Comparison of ENCODE assay signal across 15 cellular contexts in the genomic region with DNA sequence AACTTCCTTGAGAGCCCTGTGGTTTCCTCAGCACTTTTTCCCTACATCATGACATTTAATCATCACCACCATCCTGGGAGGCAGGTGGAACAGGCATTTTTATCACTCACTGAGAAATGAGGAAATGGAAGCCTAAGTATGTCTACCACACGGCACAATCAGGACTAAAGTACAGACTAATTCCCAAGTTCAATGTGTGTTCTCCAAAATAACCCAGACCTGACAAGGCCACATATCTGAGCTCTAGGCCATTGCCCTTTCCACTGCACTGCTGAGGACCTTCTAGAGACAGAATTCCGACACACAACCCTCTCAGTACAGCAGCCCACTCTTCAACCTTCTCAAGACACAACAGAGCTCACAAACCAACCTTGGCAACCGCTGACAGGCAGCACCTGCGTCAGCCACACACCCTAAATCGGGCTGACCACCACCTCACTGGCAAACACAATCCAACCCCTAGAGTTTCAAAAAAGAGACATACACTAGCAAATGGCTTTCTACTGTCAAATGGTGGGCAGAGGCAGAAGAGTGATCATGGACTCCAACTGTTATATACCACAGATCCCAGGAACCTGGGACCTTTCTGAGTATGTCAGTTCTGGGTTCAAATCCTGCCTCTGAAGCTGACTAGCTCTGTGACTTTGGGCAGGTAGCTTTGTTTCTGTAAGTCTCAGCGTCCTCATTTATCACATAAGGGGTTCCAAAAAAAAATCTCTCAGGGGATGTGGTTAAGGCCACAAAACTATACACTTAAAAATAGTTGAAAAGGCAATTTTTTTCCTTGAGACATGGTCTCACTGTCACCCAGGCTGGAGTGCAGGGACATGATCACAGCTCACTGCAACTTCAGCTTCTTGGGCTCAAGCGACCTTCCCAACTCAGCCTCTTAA. TPM values are rescaled to one million over a fixed set of nuclear protein-coding genes. Genes with fewer than 3 reads are reported as not detected.
DNase-seq lines count a peak whose midpoint lies in the region; ATAC-seq and TF ChIP-seq lines count a peak whose summit lies in the region.
"Had no signal": no experiment of that assay in that cellular context is flagged by ENCODE, and none has a peak within 500 bp of the region (broad histone marks: within the 10 kb centered on the region; RNA-seq: fewer than 3 reads in every experiment).

No MANE protein-coding gene starts in this region.

- 67 to 79% (median 70%) methylated on average over 7 of the region's 7 CpGs for WGBS in spleen, 5 donors

- no peaks in the 10 kb centered on the region for H3K27me3 Mint-ChIP-seq in activated CD4-positive, alpha-beta T cell treated with anti-CD3 and anti-CD28 coated beads, Interleukin-2, amount 10 ng/mL, durations not matched to agents 7 days and 5 days
- H3K27me3 Mint-ChIP-seq in WTC11 (ENCODE audit: low read depth): no peaks in the 10 kb centered on the region

- CTCF ChIA-PET in activated CD4-positive, alpha-beta T cell treated with anti-CD3 and anti-CD28 coated beads, Interleukin-2, amount 10 ng/mL, durations not matched to agents 7 days and 5 days (lab: Charles Lee): interaction anchor here (1.6 to 1.7 kb wide), 2 partner anchors 15 to 19 kb away, joined by 6 to 7 read pairs; no protein-coding TSS in a partner anchor
- CTCF ChIA-PET in WTC11 (lab: Charles Lee): no interaction called here

- no peak overlapping the region for H3K4me3 ChIP-seq in spleen
- H3K4me3 ChIP-seq: coronary artery, SK-N-MC, upper lobe of left lung had no signal

- H3K36me3 Mint-ChIP-seq in activated CD4-positive, alpha-beta T cell treated with anti-CD3 and anti-CD28 coated beads, Interleukin-2, amount 10 ng/mL, durations not matched to agents 7 days and 5 days (ENCODE audit: low read depth): peaks cover 22% of the 10 kb centered on the region
- H3K36me3 Mint-ChIP-seq in WTC11: peaks cover 14% of the 10 kb centered on the region

- H3K36me3 ChIP-seq in spleen: no peaks in the 10 kb centered on the region
- H3K36me3 ChIP-seq: upper lobe of left lung had no signal

- peak overlapping the region; percentile 2 for H3K4me3 Mint-ChIP-seq in activated CD4-positive, alpha-beta T cell treated with anti-CD3 and anti-CD28 coated beads, Interleukin-2, amount 10 ng/mL, durations not matched to agents 7 days and 5 days
- no peak overlapping the region for H3K4me3 Mint-ChIP-seq in WTC11
- H3K4me3 Mint-ChIP-seq: activated T-cell treated with anti-CD3 and anti-CD28 coated beads, Interleukin-2, amount 50 U/mL, for 4 hours had no signal

- peak overlapping the region; percentile 42 for H3K27ac Mint-ChIP-seq in activated CD4-positive, alpha-beta T cell treated with anti-CD3 and anti-CD28 coated beads, Interleukin-2, amount 10 ng/mL, durations not matched to agents 7 days and 5 days
- H3K27ac Mint-ChIP-seq in WTC11: peak overlapping the region; percentile 22; the same call in 1 of the 2 replicates

- intact Hi-C loops in spleen (cut with DNase I; ENCODE audit: low total_unique reads): no loop called here

- ATAC-seq in HG02588 (IDR thresholded peaks at IDR 0.05; ENCODE audit: unreplicated experiment): peak; percentile 26
- no peak for ATAC-seq in WTC11
- ATAC-seq: activated T-cell treated with anti-CD3 and anti-CD28 coated beads, Interleukin-2, amount 50 U/mL, for 4 hours had no signal

- H3K4me1 ChIP-seq in spleen: peaks cover 30 to 99% (median 68%) of the 10 kb centered on the region in 6 donors

- no peaks in the 10 kb centered on the region for H3K9me3 ChIP-seq in spleen
- H3K9me3 ChIP-seq: upper lobe of left lung had no signal

- no peak for TF ChIP-seq CTCF in WTC11 (IDR thresholded peaks at IDR 0.05)
- TF ChIP-seq CTCF in spleen (IDR thresholded peaks at IDR 0.05 in 8 of 11, conservative IDR thresholded peaks at IDR 0.05 in 3 of 11): no peak

- no peaks in the 10 kb centered on the region for H3K27me3 ChIP-seq in spleen (replicated peaks in 1 of 7)
- H3K27me3 ChIP-seq: upper lobe of left lung had no signal

- POLR2A ChIA-PET in activated CD4-positive, alpha-beta T cell treated with anti-CD3 and anti-CD28 coated beads, Interleukin-2, amount 10 ng/mL, durations not matched to agents 7 days and 5 days (lab: Charles Lee): no interaction called here
- POLR2A ChIA-PET in WTC11 (lab: Charles Lee): no interaction called here

- H3K9me3 Mint-ChIP-seq in activated CD4-positive, alpha-beta T cell treated with anti-CD3 and anti-CD28 coated beads, Interleukin-2, amount 10 ng/mL, durations not matched to agents 7 days and 5 days: no peaks in the 10 kb centered on the region
- peaks cover 9% of the 10 kb centered on the region; the same call in 1 of the 2 replicates for H3K9me3 Mint-ChIP-seq in WTC11
- H3K9me3 Mint-ChIP-seq: activated T-cell treated with anti-CD3 and anti-CD28 coated beads, Interleukin-2, amount 50 U/mL, for 4 hours had no signal

- DNase-seq in activated CD4-positive, alpha-beta T cell treated with anti-CD3 and anti-CD28 coated beads, Interleukin-2, amount 10 ng/mL, durations not matched to agents 7 days and 5 days: no peak
- no peak for DNase-seq in activated CD4-positive, alpha-beta T cell treated with anti-CD3 and anti-CD28 coated beads for 4 hours
- no peak for DNase-seq in WTC11 (ENCODE audit: low spot score)
- DNase-seq in spleen: no peak
- no peak for DNase-seq in NCI-H2107 (lab: John Stamatoyannopoulos, UW)
- DNase-seq in pons (ENCODE audit: low spot score): no peak
- no peak for DNase-seq in COLO829 (ENCODE audit: low spot score)
- DNase-seq: activated T-cell treated with anti-CD3 and anti-CD28 coated beads, Interleukin-2, amount 50 U/mL, for 4 hours; glutamatergic neuron; NCI-H2081; stimulated activated CD4-positive, alpha-beta T cell treated with anti-CD3 and anti-CD28 coated beads, Interleukin-1b, Interleukin-23, amount 100 ng/mL, for 48 hours; upper lobe of left lung had no signal

- TF ChIP-seq POLR2A in spleen (IDR thresholded peaks at IDR 0.05): no peak

- peak overlapping the region in 6 of 8 donors; percentile 10 to 85 (median 79) for H3K27ac ChIP-seq in spleen
- H3K27ac ChIP-seq: coronary artery, SK-N-MC, upper lobe of left lung had no signal

- peaks cover 94% of the 10 kb centered on the region for H3K4me1 Mint-ChIP-seq in activated CD4-positive, alpha-beta T cell treated with anti-CD3 and anti-CD28 coated beads, Interleukin-2, amount 10 ng/mL, durations not matched to agents 7 days and 5 days
- H3K4me1 Mint-ChIP-seq in WTC11: peaks cover 77% of the 10 kb centered on the region

TF ChIP-seq in WTC11, 78 proteins besides CTCF, POLR2A, EP300 and RAD21:
- TF ChIP-seq PRRX2 (CRISPR knock-in tag; IDR thresholded peaks at IDR 0.05) (no peak), ZNF138 (CRISPR knock-in tag; conservative IDR thresholded peaks at IDR 0.05) (no peak), SMAD4 (CRISPR knock-in tag; IDR thresholded peaks at IDR 0.05) (no peak), TEAD4 (CRISPR knock-in tag; IDR thresholded peaks at IDR 0.05) (no peak), OVOL2 (CRISPR knock-in tag; IDR thresholded peaks at IDR 0.05; ENCODE audit: borderline replicate concordance) (no peak)
- TF ChIP-seq, protein P1, sequence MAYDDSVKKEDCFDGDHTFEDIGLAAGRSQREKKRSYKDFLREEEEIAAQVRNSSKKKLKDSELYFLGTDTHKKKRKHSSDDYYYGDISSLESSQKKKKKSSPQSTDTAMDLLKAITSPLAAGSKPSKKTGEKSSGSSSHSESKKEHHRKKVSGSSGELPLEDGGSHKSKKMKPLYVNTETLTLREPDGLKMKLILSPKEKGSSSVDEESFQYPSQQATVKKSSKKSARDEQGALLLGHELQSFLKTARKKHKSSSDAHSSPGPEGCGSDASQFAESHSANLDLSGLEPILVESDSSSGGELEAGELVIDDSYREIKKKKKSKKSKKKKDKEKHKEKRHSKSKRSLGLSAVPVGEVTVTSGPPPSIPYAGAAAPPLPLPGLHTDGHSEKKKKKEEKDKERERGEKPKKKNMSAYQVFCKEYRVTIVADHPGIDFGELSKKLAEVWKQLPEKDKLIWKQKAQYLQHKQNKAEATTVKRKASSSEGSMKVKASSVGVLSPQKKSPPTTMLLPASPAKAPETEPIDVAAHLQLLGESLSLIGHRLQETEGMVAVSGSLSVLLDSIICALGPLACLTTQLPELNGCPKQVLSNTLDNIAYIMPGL (CRISPR knock-in tag; IDR thresholded peaks at IDR 0.05): no peak

RNA-seq across cellular contexts. Expression of a gene that starts 16.3 kb away (rescaled TPM):
- 10 to 100 TPM; 35.4 to 41.9 TPM for total RNA-seq in activated CD4-positive, alpha-beta T cell treated with anti-CD3 and anti-CD28 coated beads, Interleukin-2, amount 10 ng/mL, durations not matched to agents 7 days and 5 days
- total RNA-seq in WTC11 (2021) (42.3 to 50.1 TPM (median 42.9 TPM) in 3 replicates), spleen (10 to 100 TPM; 48.1 to 74.1 (median 52.8) TPM)
- 10 to 100 TPM; 21.8 to 71.5 (median 51.1) TPM for polyA plus RNA-seq in spleen
